Comparison of ENCODE assay signal across 8 cellular contexts in genomic region chr7:6271091-6271658, GRCh38. TPM values are rescaled to one million over a fixed set of nuclear protein-coding genes. Genes with fewer than 3 reads are reported as not detected.
DNase-seq lines count a peak whose midpoint lies in the region; ATAC-seq, FAIRE-seq and TF ChIP-seq lines count a peak whose summit lies in the region.

No MANE protein-coding gene starts in this region.

- peak overlapping the region; percentile 94 for H3K4me2 ChIP-seq in DOHH2 (ENCODE audit: low read length)
- peak overlapping the region; percentile 61 for H3K4me2 ChIP-seq in KMS-11
- peak overlapping the region; percentile 98 for H3K4me2 ChIP-seq in smooth muscle cell

- peaks cover 64% of the 10 kb centered on the region for H3K27me3 ChIP-seq in DOHH2 (ENCODE audit: control insufficient read depth, low read length)
- no peaks in the 10 kb centered on the region for H3K27me3 ChIP-seq in KMS-11 (ENCODE audit: insufficient read depth, low read depth)
- no peaks in the 10 kb centered on the region for H3K27me3 ChIP-seq in colonic mucosa
- H3K27me3 ChIP-seq in smooth muscle cell (ENCODE audit: low read depth) = no peaks in the 10 kb centered on the region

- no peak for FAIRE-seq in D721Med (lab: Jason Lieb, UNC)

- H3K36me3 ChIP-seq in DOHH2 (ENCODE audit: control insufficient read depth, low read length) = no peaks in the 10 kb centered on the region
- H3K36me3 ChIP-seq in KMS-11 (ENCODE audit: insufficient read depth) = no peaks in the 10 kb centered on the region
- no peaks in the 10 kb centered on the region for H3K36me3 ChIP-seq in colonic mucosa
- H3K36me3 ChIP-seq in smooth muscle cell (ENCODE audit: low read depth) = no peaks in the 10 kb centered on the region

- WGBS in smooth muscle cell (ENCODE audit: low lambda C conversion rate) = 7% methylated on average over 14 of the region's 14 CpGs

- peak; percentile 23 for TF ChIP-seq CTCF in DOHH2 (IDR thresholded peaks at IDR 0.05; ENCODE audit: low read depth, low read length, poor library complexity, severe bottlenecking)
- TF ChIP-seq CTCF in KMS-11 (conservative IDR thresholded peaks at IDR 0.05; ENCODE audit: low read depth, low read length) = no peak
- TF ChIP-seq CTCF in VCaP (conservative IDR thresholded peaks at IDR 0.05) = peak; percentile 55
- TF ChIP-seq CTCF in colonic mucosa (IDR thresholded peaks at IDR 0.05) = peak; percentile 30
- TF ChIP-seq CTCF in smooth muscle cell (IDR thresholded peaks at IDR 0.05; ENCODE audit: borderline replicate concordance, insufficient read depth, poor library complexity, severe bottlenecking) = no peak
- no peak for TF ChIP-seq CTCF in D721Med (IDR thresholded peaks at IDR 0.05; ENCODE audit: insufficient read depth, missing control alignments)

- H3K4me3 ChIP-seq in DOHH2 (ENCODE audit: low read length) (peak overlapping the region; percentile 79), KMS-11 (IDR thresholded peaks at IDR 0.05; ENCODE audit: insufficient read depth, low read depth, low read length) (no peak overlapping the region), colonic mucosa (peak overlapping the region; percentile 89), smooth muscle cell (peak overlapping the region; percentile 97)

- H3F3A ChIP-seq in DOHH2 (ENCODE audit: control insufficient read depth, insufficient read depth) = peaks cover 4% of the 10 kb centered on the region; the same call in 1 of the 2 replicates
- H3F3A ChIP-seq in smooth muscle cell (ENCODE audit: low read depth) = no peaks in the 10 kb centered on the region

- no peak overlapping the region for H3K27ac ChIP-seq in DOHH2 (ENCODE audit: low read depth, low read length)
- no peak overlapping the region for H3K27ac ChIP-seq in KMS-11
- peak overlapping the region; percentile 98 for H3K27ac ChIP-seq in VCaP
- no peak overlapping the region for H3K27ac ChIP-seq in colonic mucosa
- no peak overlapping the region for H3K27ac ChIP-seq in smooth muscle cell (ENCODE audit: low read depth)

- H3K9me2 ChIP-seq in DOHH2 (replicated peaks; ENCODE audit: control insufficient read depth, low read length) = no peaks in the 10 kb centered on the region

- H3K9me3 ChIP-seq in DOHH2 (ENCODE audit: control insufficient read depth, insufficient read depth, low read length) (no peaks in the 10 kb centered on the region), colonic mucosa (no peaks in the 10 kb centered on the region), smooth muscle cell (replicated peaks; ENCODE audit: low read depth) (no peaks in the 10 kb centered on the region)

- intact Hi-C loops in colonic mucosa (cut with DNase I) = no loop called here

- H3K79me2 ChIP-seq in DOHH2 (ENCODE audit: control insufficient read depth, low read length) (no peaks in the 10 kb centered on the region), KMS-11 (ENCODE audit: insufficient read depth, low read depth) (no peaks in the 10 kb centered on the region; the same call in 1 of the 2 replicates), smooth muscle cell (ENCODE audit: low read depth) (peaks cover 53% of the 10 kb centered on the region)

- ATAC-seq in GM21528 (IDR thresholded peaks at IDR 0.05; ENCODE audit: low FRiP score, unreplicated experiment) = no peak

- peaks cover 18% of the 10 kb centered on the region for H3K4me1 ChIP-seq in DOHH2 (ENCODE audit: control insufficient read depth, low read length)
- H3K4me1 ChIP-seq in KMS-11 (ENCODE audit: low read depth, poor library complexity, severe bottlenecking) = peaks cover 4% of the 10 kb centered on the region
- H3K4me1 ChIP-seq in colonic mucosa = peaks cover 18% of the 10 kb centered on the region
- H3K4me1 ChIP-seq in smooth muscle cell (ENCODE audit: low read depth) = peaks cover 6% of the 10 kb centered on the region

- H4K20me1 ChIP-seq in DOHH2 (ENCODE audit: control insufficient read depth, insufficient read depth, low read depth, low read length) (0 out of 2 replicates have a peak, but pooled peaks cover 10% of the 10 kb centered on the region), KMS-11 (ENCODE audit: insufficient read depth) (no peaks in the 10 kb centered on the region), smooth muscle cell (ENCODE audit: low read depth) (peaks cover 34% of the 10 kb centered on the region)

- DNase-seq in colonic mucosa (peak; percentile 61), kidney tubule cell (ENCODE audit: low spot score) (peak; percentile 60), smooth muscle cell (lab: John Stamatoyannopoulos, UW; ENCODE audit: unreplicated experiment) (no peak), D721Med (ENCODE audit: insufficient read length, low spot score) (no peak)

- no peak overlapping the region for H3K9ac ChIP-seq in KMS-11
- H3K9ac ChIP-seq in colonic mucosa (ENCODE audit: low read depth in 2 of 2, low read length in 2 of 2) = peak overlapping the region; percentile 75 to 94
- H3K9ac ChIP-seq in smooth muscle cell (ENCODE audit: low read depth) = peak overlapping the region; percentile 85

- peak overlapping the region; percentile 73; the same call in 1 of the 2 replicates for H2AFZ ChIP-seq in KMS-11 (ENCODE audit: low read depth)
- H2AFZ ChIP-seq in smooth muscle cell (ENCODE audit: low read depth) = peak overlapping the region; percentile 92

RNA-seq across cellular contexts. Expression of gene CYTH3, which starts 1.2 kb away (rescaled TPM):
- 10 to 100 TPM in 1 of 2 donors, 1 to 10 TPM in 1; 9.1 to 11.3 TPM for total RNA-seq in colonic mucosa
- total RNA-seq in smooth muscle cell = 7.6 and 18.4 TPM in 2 replicates
- polyA plus RNA-seq in smooth muscle cell = 11.4 and 12.3 TPM in 2 replicates

Comparison
In these comparisons a context has a peak if more than half of its experiments do, and no peak if none do; other contexts are left out.
1. CTCF ChIP-seq: peak in DOHH2 (single experiment), VCaP (single experiment) and colonic mucosa (single experiment); none in KMS-11 (single experiment), smooth muscle cell (single experiment) and D721Med (single experiment).
2. DNase-seq: peak in colonic mucosa (single experiment) and kidney tubule cell (single experiment); none in smooth muscle cell (single experiment) and D721Med (single experiment).
3. Peak in every context shown above with its lines, with median percentiles within 50 percentile points of each other: H3K4me2 ChIP-seq.